1 cellular context compared by ENCODE assay signal in the genomic region with DNA sequence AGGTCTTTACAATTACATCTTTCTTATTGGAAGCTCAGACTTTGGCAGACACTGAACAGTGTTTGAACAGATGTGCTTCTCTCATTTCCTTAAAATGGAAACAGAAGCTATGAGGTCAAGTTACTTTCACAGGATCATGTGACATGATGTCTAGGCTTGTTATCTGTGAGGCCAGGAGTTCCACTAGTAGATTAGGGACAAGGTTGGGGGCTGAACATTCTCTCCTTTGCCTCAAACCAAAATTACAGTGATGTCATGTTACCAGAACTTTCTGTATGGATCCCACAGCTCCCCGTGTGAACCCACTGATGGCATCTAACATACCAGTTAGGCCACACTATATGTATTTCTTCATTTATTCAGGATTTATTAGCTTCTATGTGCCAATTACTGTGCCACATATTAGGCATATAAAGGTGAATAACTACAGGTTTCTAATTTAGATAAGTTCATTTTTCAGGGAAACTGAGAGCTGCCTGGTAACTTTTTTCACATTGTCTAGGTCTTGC.
TF ChIP-seq lines count a peak whose summit lies in the region.

No MANE protein-coding gene starts in this region.

TF ChIP-seq in IMR-90, 13 proteins besides CTCF, POLR2A, EP300 and RAD21 (continued from another document):
- TF ChIP-seq MAFK (IDR thresholded peaks at IDR 0.05; ENCODE audit: low read depth, low read length) (no peak), NFE2L2 (IDR thresholded peaks at IDR 0.05; ENCODE audit: low read depth, low read length) (no peak), MXI1 (IDR thresholded peaks at IDR 0.05; ENCODE audit: borderline replicate concordance, low read depth, low read length) (no peak)
